ENCODE assay signal across 7 cellular contexts in the genomic region with DNA sequence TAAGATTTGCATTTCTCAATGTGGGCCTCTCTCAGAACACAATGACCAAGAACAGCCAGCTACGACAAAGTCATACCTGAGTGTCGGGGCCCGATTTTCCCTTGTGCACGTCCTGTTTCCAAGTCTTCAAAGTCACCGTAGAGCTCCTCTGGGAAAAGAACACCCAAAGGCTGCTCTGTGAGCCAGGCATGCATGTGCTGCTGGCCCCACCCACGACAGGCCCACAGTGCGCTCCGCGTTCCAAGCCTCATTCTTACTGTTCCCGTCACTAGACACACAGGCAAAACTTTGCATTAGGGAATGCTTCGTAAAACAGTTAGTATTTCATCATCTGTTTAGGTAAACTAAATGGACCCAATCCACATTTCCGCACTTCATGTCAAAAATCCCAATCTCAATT.
DNase-seq lines count a peak whose midpoint lies in the region; ATAC-seq and TF ChIP-seq lines count a peak whose summit lies in the region.
"Not testable (repeated sequence)": the region's sequence is repeated elsewhere in the genome, so short reads cannot be mapped to it uniquely, and the experiment has no call there.

No MANE protein-coding gene starts in this region.

- not testable (repeated sequence) for H2AFZ ChIP-seq in GM23338

- H3K4me3 Mint-ChIP-seq in GM23338 (peak overlapping the region; percentile 11; the same call in 1 of the 3 replicates), WTC11 (0 out of 2 replicates have a peak overlapping the region, but pooled peaks have one; percentile 18)
- not testable (repeated sequence) for H3K4me3 Mint-ChIP-seq in endodermal cell; osteocyte (ENCODE audit: unreplicated experiment)

- H3K36me3 ChIP-seq in GM23338 (ENCODE audit: insufficient read depth); endodermal cell (ENCODE audit: control insufficient read depth, insufficient read depth, low read length); right lobe of liver; upper lobe of left lung: not testable (repeated sequence)

- TF ChIP-seq CTCF in GM23338 (conservative IDR thresholded peaks at IDR 0.05; ENCODE audit: low read depth in 2 of 2); WTC11 (IDR thresholded peaks at IDR 0.05); endodermal cell (conservative IDR thresholded peaks at IDR 0.05); right lobe of liver (IDR thresholded peaks at IDR 0.05); osteocyte (IDR thresholded peaks at IDR 0.05); upper lobe of left lung (IDR thresholded peaks at IDR 0.05): not testable (repeated sequence)

- H3K4me1 Mint-ChIP-seq in GM23338; endodermal cell; osteocyte (ENCODE audit: unreplicated experiment): not testable (repeated sequence)
- peaks cover 10% of the 10 kb centered on the region for H3K4me1 Mint-ChIP-seq in WTC11

- not testable (repeated sequence) for H3K79me2 ChIP-seq in GM23338 (replicated peaks; ENCODE audit: insufficient read depth)

- H3K9me3 ChIP-seq in endodermal cell (ENCODE audit: control insufficient read depth, low read length); right lobe of liver; upper lobe of left lung: not testable (repeated sequence)

- H3K9me2 ChIP-seq in GM23338 (ENCODE audit: insufficient read depth): not testable (repeated sequence)

- H3K4me2 ChIP-seq in GM23338: peak overlapping the region; percentile 53; the same call in 1 of the 2 replicates

- not testable (repeated sequence) for H3F3A ChIP-seq in GM23338 (replicated peaks; ENCODE audit: low read depth)

- H3K9ac ChIP-seq in endodermal cell (ENCODE audit: extremely low read depth, low read length, poor library complexity, severe bottlenecking): not testable (repeated sequence)

- H3K27ac ChIP-seq in GM23338 (ENCODE audit: low read depth); endodermal cell (ENCODE audit: low read depth, low read length); right lobe of liver; upper lobe of left lung: not testable (repeated sequence)

- WGBS in endodermal cell (ENCODE audit: insufficient coverage in 1 of 2, insufficient read length in 1 of 2), 2 experiments: 80 to 82% methylated on average over 5 to 10 of the region's 12 CpGs
- 90% methylated on average over 10 of the region's 12 CpGs for WGBS in right lobe of liver (ENCODE audit: insufficient coverage, low coverage, low lambda C conversion rate, missing lambda C conversion rate)
- WGBS in upper lobe of left lung, 2 donors: 94% methylated on average over 12 of the region's 12 CpGs

- TF ChIP-seq EP300 in upper lobe of left lung (IDR thresholded peaks at IDR 0.05): not testable (repeated sequence)

- ATAC-seq in GM23338; WTC11; left ventricle myocardium superior; right lobe of liver; upper lobe of left lung (ENCODE audit: low FRiP score in 2 of 2): not testable (repeated sequence)

- TF ChIP-seq POLR2A in right lobe of liver (IDR thresholded peaks at IDR 0.05); upper lobe of left lung (IDR thresholded peaks at IDR 0.05): not testable (repeated sequence)

- H3K27me3 Mint-ChIP-seq in GM23338 (ENCODE audit: insufficient read depth, low read depth, poor library complexity); WTC11 (ENCODE audit: low read depth); endodermal cell (ENCODE audit: insufficient read depth); osteocyte (ENCODE audit: unreplicated experiment): not testable (repeated sequence)

- H3K4me1 ChIP-seq in GM23338 (ENCODE audit: insufficient read depth); endodermal cell (ENCODE audit: control insufficient read depth, insufficient read depth, low read length); right lobe of liver; upper lobe of left lung: not testable (repeated sequence)

- H3K27me3 ChIP-seq in GM23338 (ENCODE audit: insufficient read depth); endodermal cell (ENCODE audit: control insufficient read depth, insufficient read depth, low read length, poor library complexity, severe bottlenecking); right lobe of liver; upper lobe of left lung: not testable (repeated sequence)

- peak; percentile 0 for DNase-seq in GM23338 (ENCODE audit: low spot score)
- peak; percentile 35 for DNase-seq in WTC11 (ENCODE audit: low spot score)
- peak; percentile 45 for DNase-seq in endodermal cell
- DNase-seq in left ventricle myocardium superior: peak; percentile 23
- DNase-seq in right lobe of liver: peak in 2 of 3 donors; percentile 13 to 18
- DNase-seq in osteocyte (ENCODE audit: extremely low spot score, unreplicated experiment): peak; percentile 85
- DNase-seq in upper lobe of left lung: peak; percentile 12 to 42

- not testable (repeated sequence) for H3K9me3 Mint-ChIP-seq in GM23338; WTC11; endodermal cell; osteocyte (ENCODE audit: unreplicated experiment)

- not testable (repeated sequence) for H4K20me1 ChIP-seq in GM23338 (replicated peaks; ENCODE audit: insufficient read depth)

- POLR2A ChIA-PET in WTC11 (lab: Charles Lee): not testable (repeated sequence)

- intact Hi-C loops in left ventricle myocardium superior (cut with micrococcal nuclease); right lobe of liver (cut with DNase I): not testable (repeated sequence)

- H3K27ac Mint-ChIP-seq in GM23338 (peak overlapping the region; percentile 89), WTC11 (peak overlapping the region; percentile 90; the same call in 1 of the 2 replicates)
- not testable (repeated sequence) for H3K27ac Mint-ChIP-seq in endodermal cell; osteocyte (ENCODE audit: unreplicated experiment)

- not testable (repeated sequence) for H3K36me3 Mint-ChIP-seq in GM23338 (ENCODE audit: low read depth); WTC11; endodermal cell (ENCODE audit: low read depth); osteocyte (ENCODE audit: unreplicated experiment)

- CTCF ChIA-PET in WTC11 (lab: Charles Lee): not testable (repeated sequence)

- H3K4me3 ChIP-seq in GM23338; endodermal cell (ENCODE audit: low read length); right lobe of liver; upper lobe of left lung: not testable (repeated sequence)

Comparison
In these comparisons a context has a peak if more than half of its experiments do, and no peak if none do; other contexts are left out.
1. DNase-seq: peak in every context shown above with its lines; median percentile 85 in osteocyte; 45 in endodermal cell; 35 in WTC11; 27 in upper lobe of left lung; 23 in left ventricle myocardium superior; 16 in right lobe of liver; 0 in GM23338.